ENCODE assay signal across 8 cellular contexts in the genomic region with DNA sequence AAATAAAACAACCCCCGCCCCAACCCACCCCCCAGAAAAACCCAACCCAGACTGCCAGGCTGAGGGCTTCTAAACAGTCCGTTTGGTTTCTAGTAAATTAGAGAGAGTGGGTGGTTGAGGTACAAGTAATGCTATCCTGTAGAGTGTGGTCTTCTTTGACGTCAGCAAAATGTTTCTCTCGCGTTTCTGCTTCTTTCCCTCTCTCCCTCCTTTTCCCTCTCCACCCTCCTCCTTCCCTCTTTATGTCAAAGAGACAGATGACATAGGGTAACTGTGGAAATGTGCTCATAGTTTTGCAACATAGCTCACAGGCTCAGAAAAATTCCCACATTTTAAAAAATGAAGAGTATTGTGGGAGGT.
DNase-seq lines count a peak whose midpoint lies in the region; ATAC-seq and TF ChIP-seq lines count a peak whose summit lies in the region.

No MANE protein-coding gene starts in this region.

- H3K4me3 ChIP-seq in AG04450 (ENCODE audit: low read depth, low read length): no peak overlapping the region
- H3K4me3 ChIP-seq in duodenal mucosa (ENCODE audit: low read depth in 1 of 2, low read length in 2 of 2): peak overlapping the region in 1 of 2 donors; percentile 62
- H3K4me3 ChIP-seq in neural cell (ENCODE audit: low read length): peak overlapping the region; percentile 58

- H3K4me2 ChIP-seq in neural cell (ENCODE audit: low read length): peak overlapping the region; percentile 10

- no peak overlapping the region for H2AFZ ChIP-seq in neural cell (ENCODE audit: low read depth, low read length)

- POLR2A ChIA-PET in AG04450 (lab: Yijun Ruan, JAX): interaction anchor here (0.5 to 3.4 kb wide), 26 partner anchors 8 to 600 kb away, joined by 3 to 27 read pairs (median 4); a partner anchor contains a TSS

- peak overlapping the region; percentile 100 for H3K27ac ChIP-seq in AG04450 (ENCODE audit: low read depth, low read length)
- peak overlapping the region; percentile 44 for H3K27ac ChIP-seq in duodenal mucosa (ENCODE audit: low read depth, low read length)
- no peak overlapping the region for H3K27ac ChIP-seq in neural cell (ENCODE audit: low read length)

- H3K9me3 ChIP-seq in AG04450 (ENCODE audit: control insufficient read depth, insufficient read depth, low read length) (no peaks in the 10 kb centered on the region), duodenal mucosa (ENCODE audit: control insufficient read depth in 1 of 2, low read length in 2 of 2) (no peaks in the 10 kb centered on the region), neural cell (ENCODE audit: low read length) (no peaks in the 10 kb centered on the region)

- no peaks in the 10 kb centered on the region for H3K79me2 ChIP-seq in neural cell (replicated peaks; ENCODE audit: insufficient read depth, low read length)

- CTCF ChIA-PET in AG04450 (lab: Charles Lee): interaction anchor here (0.7 to 2.4 kb wide), 4 partner anchors 113 to 471 kb away, joined by 3 to 14 read pairs (median 4); no protein-coding TSS in a partner anchor

- TF ChIP-seq EP300 in neural cell (conservative IDR thresholded peaks at IDR 0.05; ENCODE audit: poor library complexity, severe bottlenecking): no peak

- ATAC-seq in GM19452 (IDR thresholded peaks at IDR 0.05; ENCODE audit: unreplicated experiment): no peak
- no peak for ATAC-seq in HG03432 (IDR thresholded peaks at IDR 0.05; ENCODE audit: unreplicated experiment)

- DNase-seq in AG04450 (ENCODE audit: low read depth, low spot score) (peak; percentile 92), NCI-H2227 treated with DMSO at 0.1 percent for 48 hours (lab: John Stamatoyannopoulos, UW) (peak; percentile 70), retina (no peak), glomerular visceral epithelial cell (ENCODE audit: extremely low spot score) (no peak)

- TF ChIP-seq CTCF in AG04450 (IDR thresholded peaks at IDR 0.05; ENCODE audit: low read depth, low read length): no peak
- TF ChIP-seq CTCF in neural cell (IDR thresholded peaks at IDR 0.05; ENCODE audit: poor library complexity, severe bottlenecking): no peak

- TF ChIP-seq RAD21 in neural cell (conservative IDR thresholded peaks at IDR 0.05): no peak

- H3K27me3 ChIP-seq in AG04450 (ENCODE audit: control insufficient read depth, insufficient read depth, low read length) (no peaks in the 10 kb centered on the region), duodenal mucosa (ENCODE audit: control insufficient read depth in 1 of 2, insufficient read depth in 2 of 2, low read length in 2 of 2) (no peaks in the 10 kb centered on the region), neural cell (ENCODE audit: insufficient read depth, low read depth, low read length) (no peaks in the 10 kb centered on the region)

- H3F3A ChIP-seq in neural cell (ENCODE audit: insufficient read depth, low read length, poor library complexity, severe bottlenecking): no peaks in the 10 kb centered on the region

- no peaks in the 10 kb centered on the region for H4K20me1 ChIP-seq in neural cell (ENCODE audit: insufficient read depth)

- H3K36me3 ChIP-seq in duodenal mucosa (ENCODE audit: control insufficient read depth in 1 of 2, insufficient read depth in 2 of 2, low read length in 2 of 2) (no peaks in the 10 kb centered on the region), neural cell (ENCODE audit: insufficient read depth, low read length) (no peaks in the 10 kb centered on the region)

- no peaks in the 10 kb centered on the region for H3K9me2 ChIP-seq in neural cell (ENCODE audit: insufficient read depth, low read length)

- H3K9ac ChIP-seq in duodenal mucosa (ENCODE audit: low read depth in 1 of 2, low read length in 2 of 2) (peak overlapping the region; percentile 51 to 71), neural cell (ENCODE audit: low read length) (no peak overlapping the region)

- peaks cover 61 to 67% of the 10 kb centered on the region in 2 donors for H3K4me1 ChIP-seq in duodenal mucosa (ENCODE audit: control insufficient read depth in 1 of 2, insufficient read depth in 2 of 2, low read length in 2 of 2)

TF ChIP-seq in neural cell, 6 proteins besides CTCF, POLR2A, EP300 and RAD21:
- TF ChIP-seq SMC3 (conservative IDR thresholded peaks at IDR 0.05; ENCODE audit: poor library complexity) (no peak), POLR2AphosphoS5 (IDR thresholded peaks at IDR 0.05) (no peak), TAF1 (IDR thresholded peaks at IDR 0.05; ENCODE audit: low read depth) (no peak), EZH2 (IDR thresholded peaks at IDR 0.05; ENCODE audit: borderline replicate concordance, insufficient read depth, low read length, poor library complexity, severe bottlenecking) (no peak), MXI1 (conservative IDR thresholded peaks at IDR 0.05; ENCODE audit: poor library complexity, severe bottlenecking) (no peak)
- TF ChIP-seq, protein P1, sequence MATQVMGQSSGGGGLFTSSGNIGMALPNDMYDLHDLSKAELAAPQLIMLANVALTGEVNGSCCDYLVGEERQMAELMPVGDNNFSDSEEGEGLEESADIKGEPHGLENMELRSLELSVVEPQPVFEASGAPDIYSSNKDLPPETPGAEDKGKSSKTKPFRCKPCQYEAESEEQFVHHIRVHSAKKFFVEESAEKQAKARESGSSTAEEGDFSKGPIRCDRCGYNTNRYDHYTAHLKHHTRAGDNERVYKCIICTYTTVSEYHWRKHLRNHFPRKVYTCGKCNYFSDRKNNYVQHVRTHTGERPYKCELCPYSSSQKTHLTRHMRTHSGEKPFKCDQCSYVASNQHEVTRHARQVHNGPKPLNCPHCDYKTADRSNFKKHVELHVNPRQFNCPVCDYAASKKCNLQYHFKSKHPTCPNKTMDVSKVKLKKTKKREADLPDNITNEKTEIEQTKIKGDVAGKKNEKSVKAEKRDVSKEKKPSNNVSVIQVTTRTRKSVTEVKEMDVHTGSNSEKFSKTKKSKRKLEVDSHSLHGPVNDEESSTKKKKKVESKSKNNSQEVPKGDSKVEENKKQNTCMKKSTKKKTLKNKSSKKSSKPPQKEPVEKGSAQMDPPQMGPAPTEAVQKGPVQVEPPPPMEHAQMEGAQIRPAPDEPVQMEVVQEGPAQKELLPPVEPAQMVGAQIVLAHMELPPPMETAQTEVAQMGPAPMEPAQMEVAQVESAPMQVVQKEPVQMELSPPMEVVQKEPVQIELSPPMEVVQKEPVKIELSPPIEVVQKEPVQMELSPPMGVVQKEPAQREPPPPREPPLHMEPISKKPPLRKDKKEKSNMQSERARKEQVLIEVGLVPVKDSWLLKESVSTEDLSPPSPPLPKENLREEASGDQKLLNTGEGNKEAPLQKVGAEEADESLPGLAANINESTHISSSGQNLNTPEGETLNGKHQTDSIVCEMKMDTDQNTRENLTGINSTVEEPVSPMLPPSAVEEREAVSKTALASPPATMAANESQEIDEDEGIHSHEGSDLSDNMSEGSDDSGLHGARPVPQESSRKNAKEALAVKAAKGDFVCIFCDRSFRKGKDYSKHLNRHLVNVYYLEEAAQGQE (IDR thresholded peaks at IDR 0.05; ENCODE audit: borderline replicate concordance): no peak

Comparison
In these comparisons a context has a peak if more than half of its experiments do, and no peak if none do; other contexts are left out.
1. DNase-seq: peak in AG04450 (single experiment) and NCI-H2227 treated with DMSO at 0.1 percent for 48 hours (single experiment); none in retina (single experiment) and glomerular visceral epithelial cell (single experiment).